In genomic region chr7:73132651-73133217, GRCh38 we compare ENCODE assay signal across 16 cellular contexts. TPM values are rescaled to one million over a fixed set of nuclear protein-coding genes. Genes with fewer than 3 reads are reported as not detected.
DNase-seq lines count a peak whose midpoint lies in the region; ATAC-seq, FAIRE-seq and TF ChIP-seq lines count a peak whose summit lies in the region.
"Not testable (repeated sequence)": the region's sequence is repeated elsewhere in the genome, so short reads cannot be mapped to it uniquely, and the experiment has no call there.
"Had no signal": no experiment of that assay in that cellular context is flagged by ENCODE, and none has a peak within 500 bp of the region (broad histone marks: within the 10 kb centered on the region; RNA-seq: fewer than 3 reads in every experiment).

No MANE protein-coding gene starts in this region.

- not testable (repeated sequence) for H3K4me2 ChIP-seq in A549; PC-3 (ENCODE audit: low read length); K562 (ENCODE audit: insufficient read depth, low read length); HepG2 (ENCODE audit: low read depth, low read length)

- intact Hi-C loops in PC-3 (cut with micrococcal nuclease); K562 (cut with micrococcal nuclease); left cardiac atrium (cut with DNase I); HepG2 (cut with micrococcal nuclease; ENCODE audit: unreplicated experiment); pancreas (cut with DNase I); aorta (cut with DNase I): not testable (repeated sequence)

- not testable (repeated sequence) for TF ChIP-seq EP300 in A549 (IDR thresholded peaks at IDR 0.05); K562 (IDR thresholded peaks at IDR 0.05; ENCODE audit: low read length); HepG2 (IDR thresholded peaks at IDR 0.05; ENCODE audit: low read depth in 2 of 2, low read length in 2 of 2); HepG2 (CRISPR knock-in tag; IDR thresholded peaks at IDR 0.05; ENCODE audit: borderline replicate concordance)

- H4K20me1 ChIP-seq in PC-3 (ENCODE audit: low read length); K562 (replicated peaks; ENCODE audit: control insufficient read depth, insufficient read depth, low read length); HepG2 (ENCODE audit: insufficient read depth, low read length): not testable (repeated sequence)

- in situ Hi-C loops in K562 (cut with MboI); HepG2 (cut with HindIII; ENCODE audit: extremely low pct_ligation_motif_present, low pct_unique_long_range_greater_than_20kb): not testable (repeated sequence)

- DNase-seq in A549 (ENCODE audit: low read depth in 1 of 2, low spot score in 1 of 2); PC-3; K562 (ENCODE audit: extremely low read depth in 1 of 4, low spot score in 3 of 4); left cardiac atrium; HepG2 (ENCODE audit: low spot score); pancreas; aorta: not testable (repeated sequence)

- not testable (repeated sequence) for H3K79me2 ChIP-seq in PC-3 (ENCODE audit: low read length); K562 (ENCODE audit: control insufficient read depth, insufficient read depth, low read length); HepG2 (ENCODE audit: insufficient read depth, low read length)

- not testable (repeated sequence) for H2AFZ ChIP-seq in PC-3 (ENCODE audit: low read length); K562 (ENCODE audit: low read depth, low read length); HepG2 (ENCODE audit: low read length)

- H3K9me3 ChIP-seq in A549; PC-3 (ENCODE audit: low read length); K562 (replicated peaks; ENCODE audit: control insufficient read depth, insufficient read depth, low read depth, low read length); HepG2 (ENCODE audit: low read length); pancreas; aorta (ENCODE audit: control insufficient read depth, low read length): not testable (repeated sequence)

- H3K36me3 ChIP-seq in PC-3 (ENCODE audit: low read depth, low read length); K562 (ENCODE audit: control insufficient read depth, insufficient read depth, low read length); HepG2 (replicated peaks in 1 of 2; ENCODE audit: control insufficient read depth in 1 of 2, insufficient read depth in 2 of 2, low read length in 2 of 2); pancreas; aorta (ENCODE audit: control insufficient read depth in 1 of 2, insufficient read depth in 2 of 2, low read length in 1 of 2): not testable (repeated sequence)

- CTCF ChIA-PET in A549 (lab: Yijun Ruan, JAX); PC-3 (lab: Charles Lee); K562 (lab: Yijun Ruan, JAX; ENCODE audit: low intra/inter-chr PET ratio); HepG2 (lab: Yijun Ruan, JAX; ENCODE audit: low intra/inter-chr PET ratio, low total read pairs): not testable (repeated sequence)

- 72% methylated on average over 2 of the region's 7 CpGs for WGBS in A549 (ENCODE audit: missing lambda C conversion rate)
- WGBS in K562 (ENCODE audit: insufficient coverage, low coverage, missing lambda C conversion rate), result 70% methylated on average over 1 of the region's 7 CpGs
- WGBS in HepG2 (ENCODE audit: low lambda C conversion rate), result 88% methylated on average over 1 of the region's 7 CpGs
- WGBS in pancreas, 2 donors, result 89 to 91% methylated on average over 2 to 3 of the region's 7 CpGs
- 86 to 99% methylated on average over 2 to 3 of the region's 7 CpGs for WGBS in aorta, 2 donors

- FAIRE-seq in A549 (lab: Jason Lieb, UNC); K562 (lab: Jason Lieb, UNC); HepG2 (lab: Jason Lieb, UNC); pancreas (lab: Jason Lieb, UNC): not testable (repeated sequence)

- not testable (repeated sequence) for H3K9me2 ChIP-seq in PC-3 (replicated peaks; ENCODE audit: low read length)

- not testable (repeated sequence) for H3K27me3 ChIP-seq in PC-3 (ENCODE audit: low read length); K562 (ENCODE audit: control insufficient read depth in 2 of 2, insufficient read depth in 2 of 2, low read length in 2 of 2); HepG2 (ENCODE audit: control insufficient read depth in 1 of 2, insufficient read depth in 2 of 2, low read length in 2 of 2); pancreas; aorta (ENCODE audit: control insufficient read depth in 1 of 2, insufficient read depth in 2 of 2, low read length in 1 of 2)

- BruUV-seq in PC-3 (replicated peaks; lab: Mats Ljungman, UMichigan); K562 (replicated peaks; lab: Mats Ljungman, UMichigan); HepG2 (replicated peaks; lab: Mats Ljungman, UMichigan): not testable (repeated sequence)

- H3F3A ChIP-seq in PC-3 (ENCODE audit: low read length, unreplicated experiment), result not testable (repeated sequence)

- TF ChIP-seq RAD21 in A549 (conservative IDR thresholded peaks at IDR 0.05 in 1 of 2, IDR thresholded peaks at IDR 0.05 in 1 of 2); K562 (CRISPR knock-in tag; conservative IDR thresholded peaks at IDR 0.05 in 1 of 2, IDR thresholded peaks at IDR 0.05 in 1 of 2); HepG2 (CRISPR knock-in tag; IDR thresholded peaks at IDR 0.05): not testable (repeated sequence)

- POLR2A ChIA-PET in A549 (lab: Yijun Ruan, JAX); PC-3 (lab: Charles Lee; ENCODE audit: unreplicated experiment); K562 (lab: Yijun Ruan, JAX); HepG2 (lab: Yijun Ruan, JAX): not testable (repeated sequence)

- not testable (repeated sequence) for H3K9ac ChIP-seq in PC-3 (ENCODE audit: low read length); K562 (ENCODE audit: insufficient read depth in 1 of 2, low read depth in 2 of 2, low read length in 2 of 2); HepG2 (ENCODE audit: insufficient read depth, low read depth, low read length)

- H3K4me1 ChIP-seq in A549; PC-3 (ENCODE audit: insufficient read depth, low read length); K562 (replicated peaks in 1 of 2; ENCODE audit: control insufficient read depth in 2 of 2, insufficient read depth in 2 of 2, low read length in 2 of 2); HepG2 (ENCODE audit: insufficient read depth, low read length); pancreas; aorta (ENCODE audit: control insufficient read depth in 1 of 2, insufficient read depth in 2 of 2, low read length in 2 of 2): not testable (repeated sequence)

- ATAC-seq in A549 (peak; percentile 58 to 60), PC-3 (peak; percentile 29; the same call in 1 of the 2 replicates), K562 (peak; percentile 43), left cardiac atrium (peak; percentile 36 to 42), HepG2 (peak; percentile 35; the same call in 2 of the 3 replicates), pancreas (peak in 3 of 4 donors; percentile 25 to 30 (median 28)), aorta (ENCODE audit: low FRiP score) (peak; percentile 15)

- H3K9me1 ChIP-seq in K562 (ENCODE audit: control insufficient read depth, insufficient read depth, low read length), result not testable (repeated sequence)

- H3K27ac ChIP-seq in A549; PC-3 (ENCODE audit: low read length); K562 (ENCODE audit: extremely low read depth, low read depth, low read length); HepG2 (ENCODE audit: extremely low read length, insufficient read depth, low read length); pancreas; aorta (ENCODE audit: low read depth in 1 of 2, low read length in 2 of 2): not testable (repeated sequence)

- TF ChIP-seq CTCF in A549 (IDR thresholded peaks at IDR 0.05); PC-3 (conservative IDR thresholded peaks at IDR 0.05; ENCODE audit: low read depth, low read length); K562 (IDR thresholded peaks at IDR 0.05 in 2 of 3, conservative IDR thresholded peaks at IDR 0.05 in 1 of 3; ENCODE audit: insufficient read depth in 2 of 3, low read depth in 1 of 3, low read length in 3 of 3); HepG2 (CRISPR knock-in tag; IDR thresholded peaks at IDR 0.05); pancreas (IDR thresholded peaks at IDR 0.05): not testable (repeated sequence)

- not testable (repeated sequence) for TF ChIP-seq POLR2A in A549 (IDR thresholded peaks at IDR 0.05; ENCODE audit: low read length); K562 (conservative IDR thresholded peaks at IDR 0.05); HepG2 (IDR thresholded peaks at IDR 0.05; ENCODE audit: insufficient read depth in 1 of 2, low read depth in 2 of 2, low read length in 2 of 2)

- not testable (repeated sequence) for H3K4me3 ChIP-seq in A549; PC-3 (ENCODE audit: low read length); K562; HepG2 (replicated peaks in 1 of 3; ENCODE audit: insufficient read depth in 1 of 3, low read depth in 2 of 3, low read length in 3 of 3); pancreas; aorta (ENCODE audit: low read length in 2 of 2)

RNA-seq across cellular contexts. Expression of gene SPDYE9, which starts 46.9 kb away (rescaled TPM):
- polyA plus RNA-seq in A549 (2011; rRNA removed) (not detected in 2 replicates), A549 (2017; fragmentation: RNase III; extraction: RNeasy Plus Mini Kit Qiagen cat#74134 plus additional on column Dnase treatment) (not detected in 3 replicates), K562 (2011; rRNA removed) (not detected in 2 replicates), K562 (2014; fragmentation: Illumina TruSeq; extraction: Trizol) (not detected in 2 replicates), K562 (2014; fragmentation: Nextera tagmentation; extraction: Ambion mirVana) (under 1 TPM; 0.06 to 0.27 TPM), K562 (2014; rRNA removed) (not detected in 2 replicates), HepG2 (2011; rRNA removed) (not detected in 2 replicates), pancreas (not detected), aorta (not detected)
- polyA plus RNA-seq in A549 (2012; cell fraction: cytosol; rRNA removed), result not detected in 2 replicates
- not detected in 2 replicates for polyA plus RNA-seq in A549 (2012; cell fraction: nucleus; rRNA removed)
- polyA minus RNA-seq in A549 (2011; rRNA and poly(A)+ RNA removed), result not detected in 2 replicates
- total RNA-seq in PC-3 (2014; rRNA removed) (not detected in 2 replicates), K562 (2014; rRNA removed) (not detected in 2 replicates), K562 (2014; rRNA removed; fragmentation: Illumina TruSeq; extraction: Trizol) (not detected in 2 replicates), K562 (2015; rRNA removed; fragmentation: Illumina TruSeq; extraction: Trizol) (not detected in 2 replicates), K562 (2021) (not detected in 2 replicates), left cardiac atrium (not detected), HepG2 (2016; rRNA removed; fragmentation: Illumina TruSeq; extraction: Trizol) (not detected in 2 replicates), pancreas (not detected), aorta (not detected)
- 0.30 TPM in 1 of 2 replicates, not detected in the other for total RNA-seq in K562 (2011; cell fraction: chromatin; rRNA removed; ENCODE audit: low replicate concordance)
- not detected in 2 replicates for total RNA-seq in K562 (2011; cell fraction: nucleolus; rRNA removed)
- total RNA-seq in K562 (2011; cell fraction: nucleoplasm; rRNA removed), result not detected in 2 replicates
- not detected in 2 replicates for polyA plus RNA-seq in K562 (2011; cell fraction: cytosol; rRNA removed)
- polyA plus RNA-seq in K562 (2011; cell fraction: nucleus; rRNA removed), result not detected in 2 replicates
- 0.09 and 0.15 TPM in 2 replicates for polyA plus RNA-seq in K562 (2012)
- not detected in 2 replicates for polyA minus RNA-seq in K562 (2011; rRNA and poly(A)+ RNA removed)
- not detected in 2 replicates for polyA minus RNA-seq in K562 (2011; cell fraction: cytosol; rRNA and poly(A)+ RNA removed)
- not detected in 2 replicates for polyA minus RNA-seq in K562 (2011; cell fraction: nucleus; rRNA and poly(A)+ RNA removed)
- total RNA-seq in HepG2 (2016; cell fraction: cytosol; rRNA removed; fragmentation: Illumina TruSeq; extraction: Trizol; ENCODE audit: low read depth), result not detected in 2 replicates
- not detected in 2 replicates for total RNA-seq in HepG2 (2016; cell fraction: insoluble cytoplasmic fraction; rRNA removed; fragmentation: Illumina TruSeq; extraction: Trizol)
- not detected in 2 replicates for total RNA-seq in HepG2 (2016; cell fraction: membrane; rRNA removed; fragmentation: Illumina TruSeq; extraction: Trizol)
- total RNA-seq in HepG2 (2016; cell fraction: nucleus; rRNA removed; fragmentation: Illumina TruSeq; extraction: Trizol), result not detected in 2 replicates
- not detected in 2 replicates for polyA plus RNA-seq in HepG2 (2011; cell fraction: cytosol; rRNA removed)
- not detected in 2 replicates for polyA plus RNA-seq in HepG2 (2011; cell fraction: nucleus; rRNA removed)
- 0.09 TPM in 1 of 2 replicates, not detected in the other for polyA plus RNA-seq in HepG2 (2012)
- not detected in 2 replicates for polyA plus RNA-seq in HepG2 (2016; cell fraction: cytosol; fragmentation: Illumina TruSeq; extraction: Trizol; ENCODE audit: low read depth)
- not detected in 2 replicates for polyA plus RNA-seq in HepG2 (2016; cell fraction: insoluble cytoplasmic fraction; fragmentation: Illumina TruSeq; extraction: Trizol; ENCODE audit: low read depth)
- polyA plus RNA-seq in HepG2 (2016; cell fraction: membrane; fragmentation: Illumina TruSeq; extraction: Trizol; ENCODE audit: low read depth), result not detected in 2 replicates
- polyA plus RNA-seq in HepG2 (2016; cell fraction: nucleus; fragmentation: Illumina TruSeq; extraction: Trizol; ENCODE audit: insufficient read depth, low read depth), result not detected in 2 replicates
- polyA minus RNA-seq in HepG2 (2011; rRNA and poly(A)+ RNA removed; ENCODE audit: low replicate concordance), result not detected in 2 replicates
- polyA minus RNA-seq in HepG2 (2011; cell fraction: cytosol; rRNA and poly(A)+ RNA removed), result not detected in 2 replicates
- polyA minus RNA-seq in HepG2 (2011; cell fraction: nucleus; rRNA and poly(A)+ RNA removed), result not detected in 2 replicates
- total RNA-seq: A172; A673; CD4-positive, alpha-beta memory T cell; CD4-positive, CD25-positive, alpha-beta regulatory T cell; CD8-positive, alpha-beta memory T cell; Daoy; G401; GM12878 had no signal
- polyA plus RNA-seq: CD14-positive monocyte had no signal
